In the genomic region with DNA sequence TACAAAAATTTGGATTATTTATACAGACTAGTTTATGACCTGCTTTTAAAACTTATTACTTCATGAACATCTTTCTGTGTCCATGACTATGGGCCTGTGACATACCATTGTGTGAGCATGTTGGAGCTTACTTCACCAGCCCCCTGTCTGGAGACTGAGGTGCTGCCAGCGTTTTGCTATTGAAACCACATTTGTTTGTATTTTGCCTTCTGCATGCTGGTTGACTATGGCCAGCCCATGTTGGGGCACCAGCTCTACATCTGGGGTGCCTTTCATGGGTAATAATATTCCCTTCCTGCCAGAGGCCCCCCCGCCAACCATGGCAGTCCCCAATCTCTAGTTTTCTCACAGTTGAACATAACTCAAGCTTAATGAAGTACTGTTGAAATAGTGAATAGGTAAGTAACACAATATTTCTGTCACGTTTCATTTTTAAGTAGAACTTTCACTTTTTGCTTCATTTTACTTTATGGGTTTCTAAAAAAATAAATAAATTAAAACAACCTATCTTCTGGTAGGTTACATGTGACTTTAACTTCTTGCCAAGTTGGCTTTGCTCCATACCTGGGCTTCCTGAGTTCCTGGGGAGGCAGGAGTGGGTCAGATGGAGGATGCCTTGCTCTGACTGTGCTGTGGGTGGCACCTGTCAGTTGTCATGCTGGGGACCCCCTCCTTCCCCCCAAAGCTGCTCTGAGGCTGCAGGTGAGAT, we compare ENCODE assay signal across 8 cellular contexts.
A peak's percentile ranks its signal among the peaks of the same experiment; 100 is the strongest.
DNase-seq lines count a peak whose midpoint lies in the region; ATAC-seq and TF ChIP-seq lines count a peak whose summit lies in the region.

No MANE protein-coding gene starts in this region.

- CTCF ChIA-PET in activated CD4-positive, alpha-beta T cell treated with anti-CD3 and anti-CD28 coated beads, Interleukin-2, amount 10 ng/mL, durations not matched to agents 7 days and 5 days (lab: Charles Lee), result interaction anchor here (0.5 to 4.8 kb wide), 6 partner anchors 12 to 364 kb away, joined by 3 to 32 read pairs (median 7); no protein-coding TSS in a partner anchor

- no peak for TF ChIP-seq EP300 in gastroesophageal sphincter (IDR thresholded peaks at IDR 0.05)
- TF ChIP-seq EP300 in tibial nerve (IDR thresholded peaks at IDR 0.05), result no peak

- H3K27me3 Mint-ChIP-seq in activated CD4-positive, alpha-beta T cell treated with anti-CD3 and anti-CD28 coated beads, Interleukin-2, amount 10 ng/mL, durations not matched to agents 7 days and 5 days, result no peaks in the 10 kb centered on the region
- no peaks in the 10 kb centered on the region for H3K27me3 Mint-ChIP-seq in T-helper 17 cell
- H3K27me3 Mint-ChIP-seq in stimulated activated naive CD8-positive, alpha-beta T cell treated with anti-CD3 and anti-CD28 coated beads, Interleukin-15, amount 100 ng/mL, for 72 hours, result no peaks in the 10 kb centered on the region

- H3K4me1 Mint-ChIP-seq in activated CD4-positive, alpha-beta T cell treated with anti-CD3 and anti-CD28 coated beads, Interleukin-2, amount 10 ng/mL, durations not matched to agents 7 days and 5 days, result peaks cover 97% of the 10 kb centered on the region
- H3K4me1 Mint-ChIP-seq in T-helper 17 cell, result peaks cover 72% of the 10 kb centered on the region
- peaks cover 100% of the 10 kb centered on the region for H3K4me1 Mint-ChIP-seq in stimulated activated naive CD8-positive, alpha-beta T cell treated with anti-CD3 and anti-CD28 coated beads, Interleukin-15, amount 100 ng/mL, for 72 hours

- H3K27ac Mint-ChIP-seq in activated CD4-positive, alpha-beta T cell treated with anti-CD3 and anti-CD28 coated beads, Interleukin-2, amount 10 ng/mL, durations not matched to agents 7 days and 5 days, result peak overlapping the region; percentile 93
- H3K27ac Mint-ChIP-seq in T-helper 17 cell, result peak overlapping the region; percentile 97
- peak overlapping the region in 1 of 2 donors; percentile 56 for H3K27ac Mint-ChIP-seq in stimulated activated naive CD8-positive, alpha-beta T cell treated with anti-CD3 and anti-CD28 coated beads, Interleukin-15, amount 100 ng/mL, for 72 hours

- H3K27ac ChIP-seq in gastroesophageal sphincter (peak overlapping the region in 3 of 4 donors; percentile 57 to 73 (median 64)), tibial nerve (no peak overlapping the region)

- H3K9me3 Mint-ChIP-seq in activated CD4-positive, alpha-beta T cell treated with anti-CD3 and anti-CD28 coated beads, Interleukin-2, amount 10 ng/mL, durations not matched to agents 7 days and 5 days, result peaks cover 1% of the 10 kb centered on the region
- peaks cover 0 to 4% of the 10 kb centered on the region in 2 donors for H3K9me3 Mint-ChIP-seq in stimulated activated naive CD8-positive, alpha-beta T cell treated with anti-CD3 and anti-CD28 coated beads, Interleukin-15, amount 100 ng/mL, for 72 hours

- H3K27me3 ChIP-seq in gastroesophageal sphincter (no peaks in the 10 kb centered on the region), tibial nerve (no peaks in the 10 kb centered on the region)

- peaks cover 73% of the 10 kb centered on the region for H3K36me3 Mint-ChIP-seq in activated CD4-positive, alpha-beta T cell treated with anti-CD3 and anti-CD28 coated beads, Interleukin-2, amount 10 ng/mL, durations not matched to agents 7 days and 5 days (ENCODE audit: low read depth)
- no peaks in the 10 kb centered on the region for H3K36me3 Mint-ChIP-seq in T-helper 17 cell (ENCODE audit: low read depth)

- H3K36me3 ChIP-seq in gastroesophageal sphincter, result no peaks in the 10 kb centered on the region
- H3K36me3 ChIP-seq in tibial nerve, result no peaks in the 10 kb centered on the region

- ATAC-seq in T-helper 17 cell (no peak), gastroesophageal sphincter (no peak), HG03045 (IDR thresholded peaks at IDR 0.05; ENCODE audit: unreplicated experiment) (no peak)
- ATAC-seq in stimulated activated naive CD8-positive, alpha-beta T cell treated with anti-CD3 and anti-CD28 coated beads, Interleukin-15, amount 100 ng/mL, for 72 hours, result no peak

- H3K4me3 ChIP-seq in gastroesophageal sphincter (peak overlapping the region in 1 of 2 donors; percentile 23), foreskin fibroblast (ENCODE audit: low read depth in 1 of 2, low read length in 2 of 2) (no peak overlapping the region), tibial nerve (no peak overlapping the region)

- TF ChIP-seq CTCF in gastroesophageal sphincter (IDR thresholded peaks at IDR 0.05), result no peak
- TF ChIP-seq CTCF in foreskin fibroblast (IDR thresholded peaks at IDR 0.05; ENCODE audit: low read depth, low read length), result no peak
- no peak for TF ChIP-seq CTCF in tibial nerve (IDR thresholded peaks at IDR 0.05)

- POLR2A ChIA-PET in activated CD4-positive, alpha-beta T cell treated with anti-CD3 and anti-CD28 coated beads, Interleukin-2, amount 10 ng/mL, durations not matched to agents 7 days and 5 days (lab: Charles Lee), result interaction anchor here (0.6 kb wide), 1 partner anchor 61 kb away, joined by 3 read pairs; no protein-coding TSS in a partner anchor

- 72 to 79% methylated on average over 2 to 3 of the region's 3 CpGs for WGBS in gastroesophageal sphincter (ENCODE audit: low coverage in 1 of 2), 2 donors
- 75 to 81% methylated on average over 3 of the region's 3 CpGs for WGBS in tibial nerve, 2 donors

- TF ChIP-seq POLR2A in gastroesophageal sphincter (IDR thresholded peaks at IDR 0.05) (no peak), tibial nerve (IDR thresholded peaks at IDR 0.05) (no peak)

- H3K9me3 ChIP-seq in T-helper 17 cell (ENCODE audit: control insufficient read depth, low read length, poor library complexity, severe bottlenecking) (no peaks in the 10 kb centered on the region), gastroesophageal sphincter (no peaks in the 10 kb centered on the region), tibial nerve (no peaks in the 10 kb centered on the region)

- peak; percentile 17 for DNase-seq in activated CD4-positive, alpha-beta T cell treated with anti-CD3 and anti-CD28 coated beads, Interleukin-2, amount 10 ng/mL, durations not matched to agents 7 days and 5 days
- no peak for DNase-seq in activated CD4-positive, alpha-beta T cell treated with anti-CD3 and anti-CD28 coated beads, Interleukin-2, amount 50 U/mL, for 48 hours
- DNase-seq in T-helper 17 cell (no peak), foreskin fibroblast (no peak), tibial nerve (ENCODE audit: low spot score in 2 of 2) (no peak)
- no peak for DNase-seq in stimulated activated naive CD8-positive, alpha-beta T cell treated with anti-CD3 and anti-CD28 coated beads, Interleukin-15, amount 100 ng/mL, for 72 hours

- peaks cover 3 to 62% (median 19%) of the 10 kb centered on the region in 3 donors for H3K4me1 ChIP-seq in gastroesophageal sphincter
- peaks cover 0 to 32% (median 21%) of the 10 kb centered on the region in 4 donors for H3K4me1 ChIP-seq in tibial nerve

- H3K4me3 Mint-ChIP-seq in activated CD4-positive, alpha-beta T cell treated with anti-CD3 and anti-CD28 coated beads, Interleukin-2, amount 10 ng/mL, durations not matched to agents 7 days and 5 days, result peak overlapping the region; percentile 76
- H3K4me3 Mint-ChIP-seq in T-helper 17 cell, result peak overlapping the region; percentile 95
- H3K4me3 Mint-ChIP-seq in stimulated activated naive CD8-positive, alpha-beta T cell treated with anti-CD3 and anti-CD28 coated beads, Interleukin-15, amount 100 ng/mL, for 72 hours, result peak overlapping the region; percentile 74 to 85

Comparison
In these comparisons a context has a peak if more than half of its experiments do, and no peak if none do; other contexts are left out.
1. H3K27ac ChIP-seq: peak in gastroesophageal sphincter (3 of 4); none in tibial nerve (0 of 4).
2. Peak in every context shown above with its lines, with median percentiles within 50 percentile points of each other: H3K4me3 Mint-ChIP-seq.